Comparison of ENCODE assay signal across 9 cellular contexts in the genomic region with DNA sequence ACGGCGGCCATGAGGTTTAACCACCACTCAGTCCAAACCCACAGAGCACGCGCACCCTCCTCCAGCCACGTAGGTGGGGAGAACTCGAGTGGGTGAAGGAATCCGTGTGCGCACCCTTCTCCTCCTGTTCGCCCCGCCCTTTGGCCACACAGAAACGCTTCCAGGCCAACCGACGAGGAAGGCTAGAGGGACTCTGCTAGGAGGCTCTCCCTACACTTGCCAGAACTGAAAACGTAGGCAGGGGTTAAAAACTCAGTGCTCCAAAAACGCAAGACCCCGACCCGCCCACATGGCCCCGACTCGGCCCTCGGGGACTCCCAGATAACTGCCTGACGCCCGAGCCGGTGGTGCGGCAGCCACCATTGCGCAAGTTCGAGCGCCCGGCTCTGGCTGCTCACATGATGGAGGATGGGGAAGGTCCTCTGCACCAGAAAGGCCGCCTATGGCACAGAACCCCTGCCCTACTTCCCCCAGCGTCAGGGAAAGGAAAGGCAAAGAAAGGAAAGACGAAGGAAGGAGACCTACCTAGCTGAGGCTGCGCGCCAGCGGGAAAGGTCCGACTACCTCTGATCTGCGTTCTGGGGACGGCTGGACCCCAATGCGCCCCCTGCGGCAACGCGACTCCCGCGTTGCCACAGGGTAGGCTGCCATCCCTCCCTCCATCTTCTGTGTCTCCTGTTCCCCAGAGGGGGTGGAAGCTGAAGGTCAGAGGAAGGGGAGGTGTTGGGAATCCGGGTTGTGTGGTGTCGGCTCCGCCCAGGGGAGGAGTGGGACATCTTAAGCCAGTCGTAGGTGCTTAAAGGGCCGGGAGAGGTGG.
A peak's percentile ranks its signal among the peaks of the same experiment; 100 is the strongest.
DNase-seq lines count a peak whose midpoint lies in the region; ATAC-seq and TF ChIP-seq lines count a peak whose summit lies in the region.
"Had no signal": no experiment of that assay in that cellular context is flagged by ENCODE, and none has a peak within 500 bp of the region (broad histone marks: within the 10 kb centered on the region; RNA-seq: fewer than 3 reads in every experiment).

No MANE protein-coding gene starts in this region.

- ATAC-seq in GM19438 (IDR thresholded peaks at IDR 0.05; ENCODE audit: low read depth, unreplicated experiment) (peak; percentile 69), Panc1 (peak; percentile 98), esophagus mucosa (peak; percentile 65)
- ATAC-seq in activated naive CD8-positive, alpha-beta T cell treated with anti-CD3 and anti-CD28 coated beads, Interleukin-2, amount 50 U/mL, for 24 hours: no peak

- H3K4me1 ChIP-seq in ACC112 (ENCODE audit: control insufficient read depth, insufficient read depth, low read length, unreplicated experiment) (no peaks in the 10 kb centered on the region), Panc1 (ENCODE audit: control insufficient read depth, insufficient read depth, low read length) (peaks cover 5% of the 10 kb centered on the region; the same call in 1 of the 2 replicates), muscle layer of colon (ENCODE audit: insufficient read depth, low read length) (peaks cover 16% of the 10 kb centered on the region)

- H3K27ac ChIP-seq in ACC112 (ENCODE audit: low read depth, low read length): peak overlapping the region; percentile 55
- peak overlapping the region; percentile 89 for H3K27ac ChIP-seq in Panc1 (ENCODE audit: low read length)
- peak overlapping the region; percentile 47 for H3K27ac ChIP-seq in muscle layer of colon (ENCODE audit: low read depth, low read length)

- no peaks in the 10 kb centered on the region for H3K9me3 Mint-ChIP-seq in activated naive CD8-positive, alpha-beta T cell treated with anti-CD3 and anti-CD28 coated beads, Interleukin-2, amount 50 U/mL, for 24 hours

- peak overlapping the region; percentile 57 for H3K9ac ChIP-seq in muscle layer of colon (ENCODE audit: low read length)

- H2AFZ ChIP-seq in ACC112 (ENCODE audit: low read length, unreplicated experiment): no peak overlapping the region

- DNase-seq in HS-5 (ENCODE audit: low read depth) (peak; percentile 6), Panc1 (ENCODE audit: low read depth, low spot score) (no peak)
- DNase-seq in stimulated activated CD4-positive, alpha-beta T cell treated with anti-CD3 and anti-CD28 coated beads, Interleukin-15, amount 100 ng/mL, for 24 hours: no peak
- no peak for DNase-seq in activated naive CD8-positive, alpha-beta T cell treated with anti-CD3 and anti-CD28 coated beads, Interleukin-2, amount 50 U/mL, for 24 hours
- DNase-seq: CD4-positive, CD25-positive, alpha-beta regulatory T cell had no signal

- H3K9me3 ChIP-seq in Panc1 (ENCODE audit: control insufficient read depth, insufficient read depth, low read depth, low read length): no peaks in the 10 kb centered on the region
- H3K9me3 ChIP-seq in muscle layer of colon (ENCODE audit: low read length): no peaks in the 10 kb centered on the region

- no peak overlapping the region for H3K4me3 Mint-ChIP-seq in activated naive CD8-positive, alpha-beta T cell treated with anti-CD3 and anti-CD28 coated beads, Interleukin-2, amount 50 U/mL, for 24 hours
- H3K4me3 Mint-ChIP-seq: CD4-positive, CD25-positive, alpha-beta regulatory T cell had no signal

- POLR2A ChIA-PET in Panc1 (lab: Charles Lee): no interaction called here

- peaks cover 5% of the 10 kb centered on the region for H3K27me3 Mint-ChIP-seq in activated naive CD8-positive, alpha-beta T cell treated with anti-CD3 and anti-CD28 coated beads, Interleukin-2, amount 50 U/mL, for 24 hours
- H3K27me3 Mint-ChIP-seq: CD4-positive, CD25-positive, alpha-beta regulatory T cell had no signal

- H3K4me3 ChIP-seq in ACC112 (ENCODE audit: low read depth, low read length) (peak overlapping the region; percentile 78), Panc1 (ENCODE audit: low read depth in 2 of 2, low read length in 2 of 2) (peak overlapping the region; percentile 82 to 90), muscle layer of colon (ENCODE audit: low read depth in 1 of 2, low read length in 2 of 2) (peak overlapping the region; percentile 47 to 68)

- BruUV-seq in Panc1 (replicated peaks; lab: Mats Ljungman, UMichigan): no TSS peak

- in situ Hi-C loops in Panc1 (cut with HindIII; ENCODE audit: low pct_unique_long_range_greater_than_20kb, low sequenced_read_pairs): no loop called here

- no peaks in the 10 kb centered on the region for H3K4me1 Mint-ChIP-seq in activated naive CD8-positive, alpha-beta T cell treated with anti-CD3 and anti-CD28 coated beads, Interleukin-2, amount 50 U/mL, for 24 hours
- H3K4me1 Mint-ChIP-seq: CD4-positive, CD25-positive, alpha-beta regulatory T cell had no signal

- H3K36me3 ChIP-seq in ACC112 (ENCODE audit: insufficient read depth, low read length): no peaks in the 10 kb centered on the region
- no peaks in the 10 kb centered on the region for H3K36me3 ChIP-seq in Panc1 (ENCODE audit: control insufficient read depth, insufficient read depth, low read length)
- no peaks in the 10 kb centered on the region for H3K36me3 ChIP-seq in muscle layer of colon (ENCODE audit: insufficient read depth, low read length)

- CTCF ChIA-PET in Panc1 (lab: Charles Lee): interaction anchor here (0.5 kb wide), 1 partner anchor 1147 kb away, joined by 3 read pairs; no protein-coding TSS in a partner anchor

- peak; percentile 30; the same call in 1 of the 2 replicates for TF ChIP-seq CTCF in Panc1 (IDR thresholded peaks at IDR 0.05)

- intact Hi-C loops in Panc1 (cut with micrococcal nuclease; ENCODE audit: unreplicated experiment): no loop called here

- no peaks in the 10 kb centered on the region for H3K36me3 Mint-ChIP-seq in activated naive CD8-positive, alpha-beta T cell treated with anti-CD3 and anti-CD28 coated beads, Interleukin-2, amount 50 U/mL, for 24 hours (ENCODE audit: low read depth)
- H3K36me3 Mint-ChIP-seq: CD4-positive, CD25-positive, alpha-beta regulatory T cell had no signal

- H3K27me3 ChIP-seq in ACC112 (ENCODE audit: insufficient read depth, low read length): no peaks in the 10 kb centered on the region
- no peaks in the 10 kb centered on the region for H3K27me3 ChIP-seq in Panc1 (ENCODE audit: control insufficient read depth, insufficient read depth, low read length)
- H3K27me3 ChIP-seq in muscle layer of colon (ENCODE audit: control insufficient read depth in 1 of 2, insufficient read depth in 2 of 2, low read length in 2 of 2): peaks cover 4 to 6% of the 10 kb centered on the region in 2 donors

- peaks cover 13% of the 10 kb centered on the region for H3K79me2 ChIP-seq in ACC112 (ENCODE audit: control insufficient read depth, insufficient read depth, low read length, unreplicated experiment)

- no peak overlapping the region for H3K27ac Mint-ChIP-seq in activated naive CD8-positive, alpha-beta T cell treated with anti-CD3 and anti-CD28 coated beads, Interleukin-2, amount 50 U/mL, for 24 hours
- H3K27ac Mint-ChIP-seq: CD4-positive, CD25-positive, alpha-beta regulatory T cell had no signal
